In genomic region chr1:6185635-6186382, GRCh38 we compare ENCODE assay signal across 8 cellular contexts. TPM values are rescaled to one million over a fixed set of nuclear protein-coding genes. Genes with fewer than 3 reads are reported as not detected.
DNase-seq lines count a peak whose midpoint lies in the region; ATAC-seq and TF ChIP-seq lines count a peak whose summit lies in the region.

No MANE protein-coding gene starts in this region.

- H3K4me1 Mint-ChIP-seq in HFFc6 (ENCODE audit: low read depth): peaks cover 52% of the 10 kb centered on the region
- H3K4me1 Mint-ChIP-seq in activated T-helper 17 cell treated with anti-CD3 and anti-CD28 coated beads, Interleukin-2, amount 50 U/mL, for 72 hours: peaks cover 25% of the 10 kb centered on the region

- no peak overlapping the region; the same call in 1 of the 2 replicates for H3K4me3 Mint-ChIP-seq in HFFc6
- H3K4me3 Mint-ChIP-seq in activated T-helper 17 cell treated with anti-CD3 and anti-CD28 coated beads, Interleukin-2, amount 50 U/mL, for 72 hours: peak overlapping the region; percentile 9

- DNase-seq in DMS114 treated with DMSO at 0.1 percent for 48 hours (lab: John Stamatoyannopoulos, UW; ENCODE audit: unreplicated experiment): peak; percentile 39
- peak; percentile 21 for DNase-seq in HFFc6
- DNase-seq in left lobe of liver (ENCODE audit: low spot score): no peak
- no peak for DNase-seq in kidney tubule cell (ENCODE audit: low spot score)
- no peak for DNase-seq in foreskin melanocyte
- no peak for DNase-seq in HK-2 (ENCODE audit: unreplicated experiment)
- DNase-seq in stimulated activated CD8-positive, alpha-beta memory T cell treated with anti-CD3 and anti-CD28 coated beads, Interleukin-4, amount 100 ng/mL, for 48 hours: no peak

- ATAC-seq in activated T-helper 17 cell treated with anti-CD3 and anti-CD28 coated beads, Interleukin-2, amount 50 U/mL, for 72 hours (replicated peaks): peak; percentile 34
- ATAC-seq in left lobe of liver: peak; percentile 11

- TF ChIP-seq CTCF in HFFc6 (IDR thresholded peaks at IDR 0.05): peak; percentile 85

- H3K36me3 Mint-ChIP-seq in HFFc6 (ENCODE audit: low read depth): peaks cover 44% of the 10 kb centered on the region
- H3K36me3 Mint-ChIP-seq in activated T-helper 17 cell treated with anti-CD3 and anti-CD28 coated beads, Interleukin-2, amount 50 U/mL, for 72 hours (ENCODE audit: low read depth): peaks cover 74% of the 10 kb centered on the region

- H3K27ac Mint-ChIP-seq in HFFc6: peak overlapping the region; percentile 67
- H3K27ac Mint-ChIP-seq in activated T-helper 17 cell treated with anti-CD3 and anti-CD28 coated beads, Interleukin-2, amount 50 U/mL, for 72 hours: no peak overlapping the region

- H3K27me3 Mint-ChIP-seq in HFFc6 (ENCODE audit: insufficient read depth): peaks cover 8% of the 10 kb centered on the region
- H3K27me3 Mint-ChIP-seq in activated T-helper 17 cell treated with anti-CD3 and anti-CD28 coated beads, Interleukin-2, amount 50 U/mL, for 72 hours: peaks cover 9% of the 10 kb centered on the region

- no peaks in the 10 kb centered on the region for H3K9me3 Mint-ChIP-seq in HFFc6
- H3K9me3 Mint-ChIP-seq in activated T-helper 17 cell treated with anti-CD3 and anti-CD28 coated beads, Interleukin-2, amount 50 U/mL, for 72 hours: no peaks in the 10 kb centered on the region

RNA-seq across cellular contexts. Expression of gene CHD5, which starts 5.7 kb away (rescaled TPM):
- total RNA-seq in HFFc6 (2021; fragmentation: NEBNext Ultra II Directional; extraction: Animal tissue kit (Norgen Biotek cat#: 25700)): under 1 TPM in 4 of 6 experiments, not detected in 2; 0.05 to 0.36 (median 0.16) TPM
- 1 to 10 TPM in 1 of 2 donors, under 1 TPM in 1; 0.43 to 1.2 TPM for total RNA-seq in activated T-helper 17 cell treated with anti-CD3 and anti-CD28 coated beads, Interleukin-2, amount 50 U/mL, for 72 hours
- total RNA-seq in left lobe of liver: 0.08 TPM

RNA-seq across cellular contexts. Expression of gene RPL22, which starts 13.6 kb away (rescaled TPM):
- total RNA-seq in HFFc6 (2021; fragmentation: NEBNext Ultra II Directional; extraction: Animal tissue kit (Norgen Biotek cat#: 25700)): 100 to 1,000 TPM; 233 to 341 (median 324) TPM
- 100 to 1,000 TPM; 437 to 506 TPM for total RNA-seq in activated T-helper 17 cell treated with anti-CD3 and anti-CD28 coated beads, Interleukin-2, amount 50 U/mL, for 72 hours
- 109 TPM for total RNA-seq in left lobe of liver

RNA-seq across cellular contexts. Expression of gene RNF207, which starts 20.1 kb away (rescaled TPM):
- total RNA-seq in HFFc6 (2021; fragmentation: NEBNext Ultra II Directional; extraction: Animal tissue kit (Norgen Biotek cat#: 25700)): 1 to 10 TPM; 2.0 to 5.2 (median 2.9) TPM
- total RNA-seq in activated T-helper 17 cell treated with anti-CD3 and anti-CD28 coated beads, Interleukin-2, amount 50 U/mL, for 72 hours: 10 to 100 TPM; 20.1 to 21.9 TPM
- 17.7 TPM for total RNA-seq in left lobe of liver

RNA-seq across cellular contexts. Expression of gene ICMT, which starts 50.0 kb away (rescaled TPM):
- total RNA-seq in HFFc6 (2021; fragmentation: NEBNext Ultra II Directional; extraction: Animal tissue kit (Norgen Biotek cat#: 25700)): 100 to 1,000 TPM in 2 of 6 experiments, 10 to 100 TPM in 4; 89.8 to 116 (median 96.0) TPM
- total RNA-seq in activated T-helper 17 cell treated with anti-CD3 and anti-CD28 coated beads, Interleukin-2, amount 50 U/mL, for 72 hours: 10 to 100 TPM; 26.7 to 62.4 TPM
- 25.9 TPM for total RNA-seq in left lobe of liver

RNA-seq across cellular contexts. Expression of gene HES3, which starts 58.2 kb away (rescaled TPM):
- not detected for total RNA-seq in HFFc6 (2021; fragmentation: NEBNext Ultra II Directional; extraction: Animal tissue kit (Norgen Biotek cat#: 25700))
- total RNA-seq in activated T-helper 17 cell treated with anti-CD3 and anti-CD28 coated beads, Interleukin-2, amount 50 U/mL, for 72 hours: not detected
- total RNA-seq in left lobe of liver: not detected

Comparison
In these comparisons a context has a peak if more than half of its experiments do, and no peak if none do; other contexts are left out.
1. DNase-seq: peak in DMS114 treated with DMSO at 0.1 percent for 48 hours (single experiment) and HFFc6 (single experiment); none in left lobe of liver (single experiment), kidney tubule cell (single experiment), foreskin melanocyte (single experiment), HK-2 (single experiment) and stimulated activated CD8-positive, alpha-beta memory T cell treated with anti-CD3 and anti-CD28 coated beads, Interleukin-4, amount 100 ng/mL, for 48 hours (single experiment).